1 cellular context compared by ENCODE assay signal in the genomic region with DNA sequence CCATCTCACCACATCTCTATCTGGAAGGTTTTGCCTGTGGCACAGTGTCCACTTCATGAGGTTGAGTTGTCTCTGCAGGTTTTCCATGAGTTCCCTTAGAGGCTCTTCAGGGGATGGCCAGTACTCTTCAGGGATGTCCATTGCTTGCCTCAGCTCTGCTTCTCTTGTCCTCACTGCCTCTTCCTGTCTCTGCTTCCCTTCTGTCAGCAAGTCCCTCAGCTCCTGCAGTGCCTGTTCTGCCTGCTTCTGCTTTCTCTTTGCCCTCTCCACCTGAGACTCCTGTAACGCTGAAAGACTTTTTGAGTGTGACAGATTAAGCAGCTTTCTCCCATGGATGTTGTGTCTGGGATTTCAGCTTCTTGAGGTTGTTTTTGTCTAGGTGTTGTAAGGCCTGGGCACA.
TF ChIP-seq lines count a peak whose summit lies in the region.

No MANE protein-coding gene starts in this region.

TF ChIP-seq in HepG2, 621 proteins besides CTCF, POLR2A, EP300 and RAD21:
- no peak for TF ChIP-seq ZNF17 (CRISPR knock-in tag; IDR thresholded peaks at IDR 0.05)
- no peak for TF ChIP-seq RBAK (CRISPR knock-in tag; IDR thresholded peaks at IDR 0.05)
- no peak for TF ChIP-seq MED13 (CRISPR knock-in tag; IDR thresholded peaks at IDR 0.05)
- no peak for TF ChIP-seq ATF7 (IDR thresholded peaks at IDR 0.05)
- no peak for TF ChIP-seq ATF7 (CRISPR knock-in tag; IDR thresholded peaks at IDR 0.05)
- TF ChIP-seq ZNF230 (CRISPR knock-in tag; IDR thresholded peaks at IDR 0.05), result no peak
- TF ChIP-seq POLR2G (IDR thresholded peaks at IDR 0.05; ENCODE audit: low read depth, low read length), result no peak
- TF ChIP-seq, protein P1, sequence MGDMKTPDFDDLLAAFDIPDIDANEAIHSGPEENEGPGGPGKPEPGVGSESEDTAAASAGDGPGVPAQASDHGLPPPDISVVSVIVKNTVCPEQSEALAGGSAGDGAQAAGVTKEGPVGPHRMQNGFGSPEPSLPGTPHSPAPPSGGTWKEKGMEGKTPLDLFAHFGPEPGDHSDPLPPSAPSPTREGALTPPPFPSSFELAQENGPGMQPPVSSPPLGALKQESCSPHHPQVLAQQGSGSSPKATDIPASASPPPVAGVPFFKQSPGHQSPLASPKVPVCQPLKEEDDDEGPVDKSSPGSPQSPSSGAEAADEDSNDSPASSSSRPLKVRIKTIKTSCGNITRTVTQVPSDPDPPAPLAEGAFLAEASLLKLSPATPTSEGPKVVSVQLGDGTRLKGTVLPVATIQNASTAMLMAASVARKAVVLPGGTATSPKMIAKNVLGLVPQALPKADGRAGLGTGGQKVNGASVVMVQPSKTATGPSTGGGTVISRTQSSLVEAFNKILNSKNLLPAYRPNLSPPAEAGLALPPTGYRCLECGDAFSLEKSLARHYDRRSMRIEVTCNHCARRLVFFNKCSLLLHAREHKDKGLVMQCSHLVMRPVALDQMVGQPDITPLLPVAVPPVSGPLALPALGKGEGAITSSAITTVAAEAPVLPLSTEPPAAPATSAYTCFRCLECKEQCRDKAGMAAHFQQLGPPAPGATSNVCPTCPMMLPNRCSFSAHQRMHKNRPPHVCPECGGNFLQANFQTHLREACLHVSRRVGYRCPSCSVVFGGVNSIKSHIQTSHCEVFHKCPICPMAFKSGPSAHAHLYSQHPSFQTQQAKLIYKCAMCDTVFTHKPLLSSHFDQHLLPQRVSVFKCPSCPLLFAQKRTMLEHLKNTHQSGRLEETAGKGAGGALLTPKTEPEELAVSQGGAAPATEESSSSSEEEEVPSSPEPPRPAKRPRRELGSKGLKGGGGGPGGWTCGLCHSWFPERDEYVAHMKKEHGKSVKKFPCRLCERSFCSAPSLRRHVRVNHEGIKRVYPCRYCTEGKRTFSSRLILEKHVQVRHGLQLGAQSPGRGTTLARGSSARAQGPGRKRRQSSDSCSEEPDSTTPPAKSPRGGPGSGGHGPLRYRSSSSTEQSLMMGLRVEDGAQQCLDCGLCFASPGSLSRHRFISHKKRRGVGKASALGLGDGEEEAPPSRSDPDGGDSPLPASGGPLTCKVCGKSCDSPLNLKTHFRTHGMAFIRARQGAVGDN (CRISPR knock-in tag; IDR thresholded peaks at IDR 0.05), result no peak
- no peak for TF ChIP-seq ZNF720 (CRISPR knock-in tag; IDR thresholded peaks at IDR 0.05)
TF ChIP-seq in HepG2: peak in this region for 0.
